In the genomic region with DNA sequence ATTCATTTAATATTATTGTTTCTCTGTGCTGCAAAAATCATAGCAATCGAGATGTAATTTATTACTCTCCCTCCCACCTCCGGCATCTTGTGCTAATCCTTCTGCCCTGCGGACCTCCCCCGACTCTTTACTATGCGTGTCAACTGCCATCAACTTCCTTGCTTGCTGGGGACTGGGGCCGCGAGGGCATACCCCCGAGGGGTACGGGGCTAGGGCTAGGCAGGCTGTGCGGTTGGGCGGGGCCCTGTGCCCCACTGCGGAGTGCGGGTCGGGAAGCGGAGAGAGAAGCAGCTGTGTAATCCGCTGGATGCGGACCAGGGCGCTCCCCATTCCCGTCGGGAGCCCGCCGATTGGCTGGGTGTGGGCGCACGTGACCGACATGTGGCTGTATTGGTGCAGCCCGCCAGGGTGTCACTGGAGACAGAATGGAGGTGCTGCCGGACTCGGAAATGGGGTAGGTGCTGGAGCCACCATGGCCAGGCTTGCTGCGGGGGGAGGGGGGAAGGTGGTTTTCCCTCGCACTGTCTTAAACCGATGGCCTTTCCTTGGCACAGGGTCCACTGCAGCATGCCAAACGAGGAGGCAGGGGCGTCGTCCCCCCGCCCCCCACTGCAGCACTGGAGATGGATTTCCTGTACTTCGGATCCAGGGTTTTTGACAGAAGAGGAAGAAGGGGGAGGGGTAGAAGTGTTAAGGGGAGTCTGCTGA, we compare ENCODE assay signal across 1 cellular context.
TF ChIP-seq lines count a peak whose summit lies in the region.

A gene (plus strand): TSS at position 414 of the 708 bp plus-strand sequence. CDS start 17,006 bp downstream, outside the sequence.

TF ChIP-seq in WTC11, 78 proteins besides CTCF, POLR2A, EP300 and RAD21 (continued from another document):
- TF ChIP-seq, protein P1, sequence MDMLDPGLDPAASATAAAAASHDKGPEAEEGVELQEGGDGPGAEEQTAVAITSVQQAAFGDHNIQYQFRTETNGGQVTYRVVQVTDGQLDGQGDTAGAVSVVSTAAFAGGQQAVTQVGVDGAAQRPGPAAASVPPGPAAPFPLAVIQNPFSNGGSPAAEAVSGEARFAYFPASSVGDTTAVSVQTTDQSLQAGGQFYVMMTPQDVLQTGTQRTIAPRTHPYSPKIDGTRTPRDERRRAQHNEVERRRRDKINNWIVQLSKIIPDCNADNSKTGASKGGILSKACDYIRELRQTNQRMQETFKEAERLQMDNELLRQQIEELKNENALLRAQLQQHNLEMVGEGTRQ (CRISPR knock-in tag; IDR thresholded peaks at IDR 0.05): peak; percentile 99
- TF ChIP-seq MYBL2 (CRISPR knock-in tag; IDR thresholded peaks at IDR 0.05) (peak; percentile 69; the same call in 1 of the 2 replicates), ETV6 (CRISPR knock-in tag; IDR thresholded peaks at IDR 0.05) (peak; percentile 91; the same call in 1 of the 2 replicates), NFYB (CRISPR knock-in tag; conservative IDR thresholded peaks at IDR 0.05; ENCODE audit: low read depth) (peak; percentile 81), FOXK1 (CRISPR knock-in tag; IDR thresholded peaks at IDR 0.05) (peak; percentile 87), RELA (CRISPR knock-in tag; IDR thresholded peaks at IDR 0.05; ENCODE audit: borderline replicate concordance) (peak; percentile 27; the same call in 1 of the 2 replicates), ESRRA (CRISPR knock-in tag; IDR thresholded peaks at IDR 0.05; ENCODE audit: borderline replicate concordance) (0 out of 2 replicates have a peak, but pooled peaks have one; percentile 73), JUN (CRISPR knock-in tag; IDR thresholded peaks at IDR 0.05) (no peak), TEAD1 (CRISPR knock-in tag; IDR thresholded peaks at IDR 0.05) (peak; percentile 43; the same call in 1 of the 2 replicates), RORB (CRISPR knock-in tag; IDR thresholded peaks at IDR 0.05) (no peak), GABPB1 (CRISPR knock-in tag; IDR thresholded peaks at IDR 0.05) (no peak)
- TF ChIP-seq, protein P2, sequence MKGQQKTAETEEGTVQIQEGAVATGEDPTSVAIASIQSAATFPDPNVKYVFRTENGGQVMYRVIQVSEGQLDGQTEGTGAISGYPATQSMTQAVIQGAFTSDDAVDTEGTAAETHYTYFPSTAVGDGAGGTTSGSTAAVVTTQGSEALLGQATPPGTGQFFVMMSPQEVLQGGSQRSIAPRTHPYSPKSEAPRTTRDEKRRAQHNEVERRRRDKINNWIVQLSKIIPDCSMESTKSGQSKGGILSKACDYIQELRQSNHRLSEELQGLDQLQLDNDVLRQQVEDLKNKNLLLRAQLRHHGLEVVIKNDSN (CRISPR knock-in tag; IDR thresholded peaks at IDR 0.05): peak; percentile 99
- TF ChIP-seq, protein P3, sequence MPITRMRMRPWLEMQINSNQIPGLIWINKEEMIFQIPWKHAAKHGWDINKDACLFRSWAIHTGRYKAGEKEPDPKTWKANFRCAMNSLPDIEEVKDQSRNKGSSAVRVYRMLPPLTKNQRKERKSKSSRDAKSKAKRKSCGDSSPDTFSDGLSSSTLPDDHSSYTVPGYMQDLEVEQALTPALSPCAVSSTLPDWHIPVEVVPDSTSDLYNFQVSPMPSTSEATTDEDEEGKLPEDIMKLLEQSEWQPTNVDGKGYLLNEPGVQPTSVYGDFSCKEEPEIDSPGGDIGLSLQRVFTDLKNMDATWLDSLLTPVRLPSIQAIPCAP (CRISPR knock-in tag; IDR thresholded peaks at IDR 0.05): peak; percentile 42; the same call in 1 of the 2 replicates
- TF ChIP-seq, protein P4, sequence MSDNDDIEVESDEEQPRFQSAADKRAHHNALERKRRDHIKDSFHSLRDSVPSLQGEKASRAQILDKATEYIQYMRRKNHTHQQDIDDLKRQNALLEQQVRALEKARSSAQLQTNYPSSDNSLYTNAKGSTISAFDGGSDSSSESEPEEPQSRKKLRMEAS (CRISPR knock-in tag; IDR thresholded peaks at IDR 0.05): peak; percentile 96
- TF ChIP-seq, protein P5, sequence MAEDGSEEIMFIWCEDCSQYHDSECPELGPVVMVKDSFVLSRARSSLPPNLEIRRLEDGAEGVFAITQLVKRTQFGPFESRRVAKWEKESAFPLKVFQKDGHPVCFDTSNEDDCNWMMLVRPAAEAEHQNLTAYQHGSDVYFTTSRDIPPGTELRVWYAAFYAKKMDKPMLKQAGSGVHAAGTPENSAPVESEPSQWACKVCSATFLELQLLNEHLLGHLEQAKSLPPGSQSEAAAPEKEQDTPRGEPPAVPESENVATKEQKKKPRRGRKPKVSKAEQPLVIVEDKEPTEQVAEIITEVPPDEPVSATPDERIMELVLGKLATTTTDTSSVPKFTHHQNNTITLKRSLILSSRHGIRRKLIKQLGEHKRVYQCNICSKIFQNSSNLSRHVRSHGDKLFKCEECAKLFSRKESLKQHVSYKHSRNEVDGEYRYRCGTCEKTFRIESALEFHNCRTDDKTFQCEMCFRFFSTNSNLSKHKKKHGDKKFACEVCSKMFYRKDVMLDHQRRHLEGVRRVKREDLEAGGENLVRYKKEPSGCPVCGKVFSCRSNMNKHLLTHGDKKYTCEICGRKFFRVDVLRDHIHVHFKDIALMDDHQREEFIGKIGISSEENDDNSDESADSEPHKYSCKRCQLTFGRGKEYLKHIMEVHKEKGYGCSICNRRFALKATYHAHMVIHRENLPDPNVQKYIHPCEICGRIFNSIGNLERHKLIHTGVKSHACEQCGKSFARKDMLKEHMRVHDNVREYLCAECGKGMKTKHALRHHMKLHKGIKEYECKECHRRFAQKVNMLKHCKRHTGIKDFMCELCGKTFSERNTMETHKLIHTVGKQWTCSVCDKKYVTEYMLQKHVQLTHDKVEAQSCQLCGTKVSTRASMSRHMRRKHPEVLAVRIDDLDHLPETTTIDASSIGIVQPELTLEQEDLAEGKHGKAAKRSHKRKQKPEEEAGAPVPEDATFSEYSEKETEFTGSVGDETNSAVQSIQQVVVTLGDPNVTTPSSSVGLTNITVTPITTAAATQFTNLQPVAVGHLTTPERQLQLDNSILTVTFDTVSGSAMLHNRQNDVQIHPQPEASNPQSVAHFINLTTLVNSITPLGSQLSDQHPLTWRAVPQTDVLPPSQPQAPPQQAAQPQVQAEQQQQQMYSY (CRISPR knock-in tag; IDR thresholded peaks at IDR 0.05): 0 out of 2 replicates have a peak, but pooled peaks have one; percentile 10
- TF ChIP-seq, protein P6, sequence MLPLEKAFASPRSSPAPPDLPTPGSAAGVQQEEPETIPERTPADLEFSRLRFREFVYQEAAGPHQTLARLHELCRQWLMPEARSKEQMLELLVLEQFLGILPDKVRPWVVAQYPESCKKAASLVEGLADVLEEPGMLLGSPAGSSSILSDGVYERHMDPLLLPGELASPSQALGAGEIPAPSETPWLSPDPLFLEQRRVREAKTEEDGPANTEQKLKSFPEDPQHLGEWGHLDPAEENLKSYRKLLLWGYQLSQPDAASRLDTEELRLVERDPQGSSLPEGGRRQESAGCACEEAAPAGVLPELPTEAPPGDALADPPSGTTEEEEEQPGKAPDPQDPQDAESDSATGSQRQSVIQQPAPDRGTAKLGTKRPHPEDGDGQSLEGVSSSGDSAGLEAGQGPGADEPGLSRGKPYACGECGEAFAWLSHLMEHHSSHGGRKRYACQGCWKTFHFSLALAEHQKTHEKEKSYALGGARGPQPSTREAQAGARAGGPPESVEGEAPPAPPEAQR (CRISPR knock-in tag; IDR thresholded peaks at IDR 0.05): no peak
- TF ChIP-seq, protein P7, sequence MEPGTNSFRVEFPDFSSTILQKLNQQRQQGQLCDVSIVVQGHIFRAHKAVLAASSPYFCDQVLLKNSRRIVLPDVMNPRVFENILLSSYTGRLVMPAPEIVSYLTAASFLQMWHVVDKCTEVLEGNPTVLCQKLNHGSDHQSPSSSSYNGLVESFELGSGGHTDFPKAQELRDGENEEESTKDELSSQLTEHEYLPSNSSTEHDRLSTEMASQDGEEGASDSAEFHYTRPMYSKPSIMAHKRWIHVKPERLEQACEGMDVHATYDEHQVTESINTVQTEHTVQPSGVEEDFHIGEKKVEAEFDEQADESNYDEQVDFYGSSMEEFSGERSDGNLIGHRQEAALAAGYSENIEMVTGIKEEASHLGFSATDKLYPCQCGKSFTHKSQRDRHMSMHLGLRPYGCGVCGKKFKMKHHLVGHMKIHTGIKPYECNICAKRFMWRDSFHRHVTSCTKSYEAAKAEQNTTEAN (CRISPR knock-in tag; IDR thresholded peaks at IDR 0.05): 0 out of 2 replicates have a peak, but pooled peaks have one; percentile 37
- TF ChIP-seq, protein P8, sequence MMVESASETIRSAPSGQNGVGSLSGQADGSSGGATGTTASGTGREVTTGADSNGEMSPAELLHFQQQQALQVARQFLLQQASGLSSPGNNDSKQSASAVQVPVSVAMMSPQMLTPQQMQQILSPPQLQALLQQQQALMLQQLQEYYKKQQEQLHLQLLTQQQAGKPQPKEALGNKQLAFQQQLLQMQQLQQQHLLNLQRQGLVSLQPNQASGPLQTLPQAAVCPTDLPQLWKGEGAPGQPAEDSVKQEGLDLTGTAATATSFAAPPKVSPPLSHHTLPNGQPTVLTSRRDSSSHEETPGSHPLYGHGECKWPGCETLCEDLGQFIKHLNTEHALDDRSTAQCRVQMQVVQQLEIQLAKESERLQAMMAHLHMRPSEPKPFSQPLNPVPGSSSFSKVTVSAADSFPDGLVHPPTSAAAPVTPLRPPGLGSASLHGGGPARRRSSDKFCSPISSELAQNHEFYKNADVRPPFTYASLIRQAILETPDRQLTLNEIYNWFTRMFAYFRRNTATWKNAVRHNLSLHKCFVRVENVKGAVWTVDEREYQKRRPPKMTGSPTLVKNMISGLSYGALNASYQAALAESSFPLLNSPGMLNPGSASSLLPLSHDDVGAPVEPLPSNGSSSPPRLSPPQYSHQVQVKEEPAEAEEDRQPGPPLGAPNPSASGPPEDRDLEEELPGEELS (CRISPR knock-in tag; IDR thresholded peaks at IDR 0.05): 0 out of 2 replicates have a peak, but pooled peaks have one; percentile 49
- TF ChIP-seq, protein P9, sequence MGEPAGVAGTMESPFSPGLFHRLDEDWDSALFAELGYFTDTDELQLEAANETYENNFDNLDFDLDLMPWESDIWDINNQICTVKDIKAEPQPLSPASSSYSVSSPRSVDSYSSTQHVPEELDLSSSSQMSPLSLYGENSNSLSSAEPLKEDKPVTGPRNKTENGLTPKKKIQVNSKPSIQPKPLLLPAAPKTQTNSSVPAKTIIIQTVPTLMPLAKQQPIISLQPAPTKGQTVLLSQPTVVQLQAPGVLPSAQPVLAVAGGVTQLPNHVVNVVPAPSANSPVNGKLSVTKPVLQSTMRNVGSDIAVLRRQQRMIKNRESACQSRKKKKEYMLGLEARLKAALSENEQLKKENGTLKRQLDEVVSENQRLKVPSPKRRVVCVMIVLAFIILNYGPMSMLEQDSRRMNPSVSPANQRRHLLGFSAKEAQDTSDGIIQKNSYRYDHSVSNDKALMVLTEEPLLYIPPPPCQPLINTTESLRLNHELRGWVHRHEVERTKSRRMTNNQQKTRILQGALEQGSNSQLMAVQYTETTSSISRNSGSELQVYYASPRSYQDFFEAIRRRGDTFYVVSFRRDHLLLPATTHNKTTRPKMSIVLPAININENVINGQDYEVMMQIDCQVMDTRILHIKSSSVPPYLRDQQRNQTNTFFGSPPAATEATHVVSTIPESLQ (CRISPR knock-in tag; IDR thresholded peaks at IDR 0.05): no peak
TF ChIP-seq in WTC11: peak in this region for 20.
